ENCODE assay signal across 8 cellular contexts in the genomic region with DNA sequence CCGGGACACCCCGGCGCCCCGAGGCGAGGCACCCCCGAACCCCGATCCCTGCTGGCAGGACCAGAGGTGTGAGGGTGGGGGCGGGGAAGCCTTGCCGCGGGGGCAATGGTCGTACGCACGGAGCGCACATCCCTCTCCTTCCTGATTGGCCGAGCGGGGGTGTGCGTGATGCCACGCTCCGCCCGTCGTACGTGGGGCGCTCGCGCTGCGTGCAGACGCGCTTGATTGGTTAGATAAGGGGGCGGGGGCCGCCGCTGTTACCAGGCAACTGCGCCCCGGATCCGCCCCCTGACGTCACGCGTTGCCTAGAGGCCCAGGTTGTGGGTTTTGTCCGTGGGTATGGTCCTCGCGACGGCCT. TPM values are rescaled to one million over a fixed set of nuclear protein-coding genes. Genes with fewer than 3 reads are reported as not detected.
DNase-seq lines count a peak whose midpoint lies in the region; ATAC-seq and TF ChIP-seq lines count a peak whose summit lies in the region.
"Not testable (repeated sequence)": the region's sequence is repeated elsewhere in the genome, so short reads cannot be mapped to it uniquely, and the experiment has no call there.

No MANE protein-coding gene starts in this region.

- TF ChIP-seq CTCF in HEK293 (tag by site-specific recombination; IDR thresholded peaks at IDR 0.05); MCF 10A (IDR thresholded peaks at IDR 0.05; ENCODE audit: unreplicated experiment); suprapubic skin (IDR thresholded peaks at IDR 0.05): not testable (repeated sequence)

- peak overlapping the region; percentile 70 for H3K4me3 Mint-ChIP-seq in MCF 10A (ENCODE audit: unreplicated experiment)
- not testable (repeated sequence) for H3K4me3 Mint-ChIP-seq in immature natural killer cell

- H3K4me1 ChIP-seq in HEK293 (ENCODE audit: control insufficient read depth, insufficient read depth, low read length); HUES6 (ENCODE audit: control insufficient read depth, insufficient read depth, low read length); suprapubic skin: not testable (repeated sequence)

- H3K36me3 ChIP-seq in HEK293 (ENCODE audit: control insufficient read depth in 2 of 2, insufficient read depth in 1 of 2, low read length in 2 of 2); HUES6 (ENCODE audit: control insufficient read depth, insufficient read depth, low read length); suprapubic skin: not testable (repeated sequence)

- H3K9ac ChIP-seq in HUES6 (ENCODE audit: low read length): peak overlapping the region; percentile 75

- not testable (repeated sequence) for H3K27me3 Mint-ChIP-seq in MCF 10A (ENCODE audit: insufficient read depth, unreplicated experiment); immature natural killer cell (ENCODE audit: low read depth in 3 of 3)

- intact Hi-C loops in MCF 10A (cut with micrococcal nuclease): not testable (repeated sequence)

- TF ChIP-seq EP300 in suprapubic skin (IDR thresholded peaks at IDR 0.05): not testable (repeated sequence)

- not testable (repeated sequence) for H3K36me3 Mint-ChIP-seq in MCF 10A (ENCODE audit: insufficient read depth, unreplicated experiment); immature natural killer cell

- H3K9me3 ChIP-seq in HEK293 (ENCODE audit: control insufficient read depth, insufficient read depth, low read depth, low read length); HUES6 (ENCODE audit: control insufficient read depth, insufficient read depth, low read depth, low read length); suprapubic skin: not testable (repeated sequence)

- H3K4me3 ChIP-seq in HEK293 (ENCODE audit: low read depth, low read length): peak overlapping the region; percentile 41
- H3K4me3 ChIP-seq in HUES6 (ENCODE audit: low read depth, low read length): peak overlapping the region; percentile 44; the same call in 1 of the 2 replicates
- H3K4me3 ChIP-seq in skeletal muscle cell (ENCODE audit: low read depth, low read length): peak overlapping the region; percentile 39
- peak overlapping the region; percentile 64 for H3K4me3 ChIP-seq in suprapubic skin

- DNase-seq in activated CD4-positive, alpha-beta T cell treated with anti-CD3 and anti-CD28 coated beads, Interleukin-2, amount 50 U/mL, for 4 hours: peak; percentile 82 to 88
- DNase-seq in MCF 10A (ENCODE audit: unreplicated experiment); skeletal muscle cell (ENCODE audit: low read depth): not testable (repeated sequence)
- peak; percentile 93 to 96 (median 95) for DNase-seq in immature natural killer cell
- DNase-seq in suprapubic skin (ENCODE audit: low spot score in 2 of 2): peak; percentile 96 to 97

- not testable (repeated sequence) for H3K27ac Mint-ChIP-seq in MCF 10A (ENCODE audit: low read depth, unreplicated experiment); immature natural killer cell

- not testable (repeated sequence) for H3K9me3 Mint-ChIP-seq in MCF 10A (ENCODE audit: unreplicated experiment); immature natural killer cell

- H3K4me1 Mint-ChIP-seq in MCF 10A (ENCODE audit: insufficient read depth, unreplicated experiment); immature natural killer cell: not testable (repeated sequence)

- BruUV-seq in MCF 10A (replicated peaks; lab: Mats Ljungman, UMichigan): not testable (repeated sequence)

- WGBS in suprapubic skin: no CpG with 5 or more reads among the region's 41 CpGs

- TF ChIP-seq POLR2A in GM18505 (IDR thresholded peaks at IDR 0.05; ENCODE audit: borderline replicate concordance, extremely low read depth, insufficient read depth, insufficient read length): peak; percentile 31
- TF ChIP-seq POLR2A in suprapubic skin (IDR thresholded peaks at IDR 0.05): not testable (repeated sequence)

- not testable (repeated sequence) for H3K27me3 ChIP-seq in HUES6 (ENCODE audit: control insufficient read depth, insufficient read depth, low read length); suprapubic skin

- CTCF ChIA-PET in HEK293 (lab: Yijun Ruan, JAX); MCF 10A (lab: Yijun Ruan, JAX): not testable (repeated sequence)

- peak overlapping the region; percentile 86; the same call in 1 of the 2 replicates for H3K27ac ChIP-seq in HEK293 (ENCODE audit: extremely low read depth, low read depth, low read length)
- H3K27ac ChIP-seq in HUES6 (ENCODE audit: low read depth, low read length): peak overlapping the region; percentile 81; the same call in 1 of the 2 replicates
- peak overlapping the region; percentile 99 for H3K27ac ChIP-seq in suprapubic skin

- peak; percentile 97 for ATAC-seq in GM18505 (IDR thresholded peaks at IDR 0.05; ENCODE audit: unreplicated experiment)

- POLR2A ChIA-PET in HEK293 (lab: Yijun Ruan, JAX); MCF 10A (lab: Yijun Ruan, JAX): not testable (repeated sequence)

TF ChIP-seq in HEK293, 187 proteins besides CTCF, POLR2A, EP300 and RAD21:
- peak; percentile 42 for TF ChIP-seq ZBTB26 (tag by site-specific recombination; optimal IDR thresholded peaks at IDR 0.05)
TF ChIP-seq in HEK293: peak in this region for 1; not testable (repeated sequence) for 186.

RNA-seq across cellular contexts. Expression of gene GTF2IRD2B, which starts 0.5 kb away (rescaled TPM):
- 31.4 and 32.0 TPM in 2 replicates for total RNA-seq in MCF 10A (2022)
- 10 to 100 TPM; 17.6 to 35.5 (median 33.0) TPM for polyA plus RNA-seq in immature natural killer cell
- 10 to 100 TPM; 22.2 to 78.7 (median 33.2) TPM for total RNA-seq in suprapubic skin

RNA-seq across cellular contexts. Expression of gene RCC1L, which starts 19.3 kb away (rescaled TPM):
- 36.9 and 43.5 TPM in 2 replicates for total RNA-seq in MCF 10A (2022)
- polyA plus RNA-seq in immature natural killer cell: 10 to 100 TPM; 29.4 to 54.5 (median 40.7) TPM
- total RNA-seq in suprapubic skin: 10 to 100 TPM; 24.5 to 35.8 (median 29.2) TPM
